In genomic region chr13:108214511-108215383, GRCh38 we compare ENCODE assay signal across 8 cellular contexts. TPM values are rescaled to one million over a fixed set of nuclear protein-coding genes. Genes with fewer than 3 reads are reported as not detected.
DNase-seq lines count a peak whose midpoint lies in the region; ATAC-seq and TF ChIP-seq lines count a peak whose summit lies in the region.

No MANE protein-coding gene starts in this region.

- no peak overlapping the region for H3K9ac ChIP-seq in duodenal mucosa (ENCODE audit: low read depth in 1 of 2, low read length in 2 of 2)

- H3K27me3 ChIP-seq in duodenal mucosa (ENCODE audit: control insufficient read depth in 1 of 2, insufficient read depth in 2 of 2, low read length in 2 of 2): no peaks in the 10 kb centered on the region

- peak overlapping the region; percentile 37 to 55 for H3K4me3 ChIP-seq in duodenal mucosa (ENCODE audit: low read depth in 1 of 2, low read length in 2 of 2)

- DNase-seq in GM20000 (ENCODE audit: low spot score): peak; percentile 22
- DNase-seq in NCI-H774 (lab: John Stamatoyannopoulos, UW): peak; percentile 58
- peak in 1 of 2 experiments; percentile 45 for DNase-seq in mesothelial cell of epicardium (ENCODE audit: low spot score in 2 of 2, unreplicated experiment in 2 of 2)
- no peak for DNase-seq in HuH-7.5 (ENCODE audit: low spot score)
- DNase-seq in GOT3 (lab: John Stamatoyannopoulos, UW): no peak

- peaks cover 8 to 11% of the 10 kb centered on the region in 2 donors for H3K36me3 ChIP-seq in duodenal mucosa (ENCODE audit: control insufficient read depth in 1 of 2, insufficient read depth in 2 of 2, low read length in 2 of 2)

- H3K27ac ChIP-seq in duodenal mucosa (ENCODE audit: low read depth, low read length): no peak overlapping the region

- peak overlapping the region; percentile 72 for H3K4me3 Mint-ChIP-seq in mesothelial cell of epicardium

- peaks cover 11% of the 10 kb centered on the region for H3K36me3 Mint-ChIP-seq in mesothelial cell of epicardium

- H3K9me3 ChIP-seq in duodenal mucosa (ENCODE audit: control insufficient read depth in 1 of 2, low read length in 2 of 2): no peaks in the 10 kb centered on the region

- H3K4me1 Mint-ChIP-seq in mesothelial cell of epicardium: peaks cover 23% of the 10 kb centered on the region

- TF ChIP-seq CTCF in GM20000 (IDR thresholded peaks at IDR 0.05; ENCODE audit: extremely low read depth, missing control alignments) (no peak), mesothelial cell of epicardium (IDR thresholded peaks at IDR 0.05; ENCODE audit: unreplicated experiment) (no peak)

- ATAC-seq in HG02840 (IDR thresholded peaks at IDR 0.05; ENCODE audit: low FRiP score, unreplicated experiment) (no peak), HG02678 (IDR thresholded peaks at IDR 0.05; ENCODE audit: unreplicated experiment) (no peak)

- H3K4me1 ChIP-seq in duodenal mucosa (ENCODE audit: control insufficient read depth in 1 of 2, insufficient read depth in 2 of 2, low read length in 2 of 2): peaks cover 12 to 15% of the 10 kb centered on the region in 2 donors

- H3K9me3 Mint-ChIP-seq in mesothelial cell of epicardium: no peaks in the 10 kb centered on the region

- no peaks in the 10 kb centered on the region for H3K27me3 Mint-ChIP-seq in mesothelial cell of epicardium (ENCODE audit: low read depth)

- peak overlapping the region; percentile 58 for H3K27ac Mint-ChIP-seq in mesothelial cell of epicardium

RNA-seq across cellular contexts. Expression of gene LIG4, which starts 0.6 kb away (rescaled TPM):
- total RNA-seq in mesothelial cell of epicardium: 7.0 to 7.2 TPM (median 7.2 TPM) in 3 replicates

RNA-seq across cellular contexts. Expression of gene ABHD13, which starts 3.4 kb away (rescaled TPM):
- total RNA-seq in mesothelial cell of epicardium: 10.0 to 10.9 TPM (median 10.3 TPM) in 3 replicates

RNA-seq across cellular contexts. Expression of gene TNFSF13B, which starts 54.8 kb away (rescaled TPM):
- 1.1 to 2.1 TPM (median 1.6 TPM) in 3 replicates for total RNA-seq in mesothelial cell of epicardium

Comparison
In these comparisons a context has a peak if more than half of its experiments do, and no peak if none do; other contexts are left out.
1. DNase-seq: peak in GM20000 (single experiment) and NCI-H774 (single experiment); none in HuH-7.5 (single experiment) and GOT3 (single experiment).